1 cellular context compared by ENCODE assay signal in the genomic region with DNA sequence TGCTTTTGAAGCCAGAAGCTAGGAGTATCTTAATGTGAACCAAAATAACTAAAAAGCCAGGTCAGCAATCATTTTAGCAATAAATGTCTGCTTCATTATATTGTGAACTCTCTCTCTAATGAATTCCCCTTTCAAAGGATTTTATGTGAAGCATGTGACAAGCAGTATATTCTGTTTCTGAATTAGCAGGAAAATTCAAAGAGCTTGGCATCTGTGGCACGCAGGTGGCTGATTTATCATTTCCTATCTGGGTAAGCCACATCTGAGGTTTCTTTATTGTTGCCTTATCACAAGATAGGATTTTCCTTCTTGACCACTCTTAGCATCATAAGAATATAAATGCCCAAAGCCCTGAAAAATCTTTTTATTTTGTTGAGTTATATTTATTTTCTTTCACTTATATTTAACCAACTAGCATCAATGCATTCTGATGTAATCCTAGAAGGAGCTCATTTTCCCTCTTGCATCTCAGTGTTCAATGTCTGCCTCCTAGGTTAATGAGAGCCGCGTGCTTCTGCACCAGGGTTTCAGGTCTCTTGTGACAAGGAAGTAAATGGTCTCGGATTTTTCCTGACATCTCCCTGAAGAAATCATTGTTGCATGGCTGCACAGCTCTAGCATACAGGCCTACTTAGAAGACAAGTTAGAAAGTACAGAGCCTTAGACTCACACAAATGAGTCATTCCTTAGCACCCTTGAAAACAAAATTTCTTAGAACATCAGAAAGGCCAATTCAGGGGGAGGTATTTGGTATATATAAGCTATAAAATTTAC.
TF ChIP-seq lines count a peak whose summit lies in the region.

No MANE protein-coding gene starts in this region.

TF ChIP-seq in IMR-90, 13 proteins besides CTCF, POLR2A, EP300 and RAD21:
- TF ChIP-seq, protein P1, sequence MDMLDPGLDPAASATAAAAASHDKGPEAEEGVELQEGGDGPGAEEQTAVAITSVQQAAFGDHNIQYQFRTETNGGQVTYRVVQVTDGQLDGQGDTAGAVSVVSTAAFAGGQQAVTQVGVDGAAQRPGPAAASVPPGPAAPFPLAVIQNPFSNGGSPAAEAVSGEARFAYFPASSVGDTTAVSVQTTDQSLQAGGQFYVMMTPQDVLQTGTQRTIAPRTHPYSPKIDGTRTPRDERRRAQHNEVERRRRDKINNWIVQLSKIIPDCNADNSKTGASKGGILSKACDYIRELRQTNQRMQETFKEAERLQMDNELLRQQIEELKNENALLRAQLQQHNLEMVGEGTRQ (IDR thresholded peaks at IDR 0.05; ENCODE audit: low read depth, low read length): no peak
- TF ChIP-seq, protein P2, sequence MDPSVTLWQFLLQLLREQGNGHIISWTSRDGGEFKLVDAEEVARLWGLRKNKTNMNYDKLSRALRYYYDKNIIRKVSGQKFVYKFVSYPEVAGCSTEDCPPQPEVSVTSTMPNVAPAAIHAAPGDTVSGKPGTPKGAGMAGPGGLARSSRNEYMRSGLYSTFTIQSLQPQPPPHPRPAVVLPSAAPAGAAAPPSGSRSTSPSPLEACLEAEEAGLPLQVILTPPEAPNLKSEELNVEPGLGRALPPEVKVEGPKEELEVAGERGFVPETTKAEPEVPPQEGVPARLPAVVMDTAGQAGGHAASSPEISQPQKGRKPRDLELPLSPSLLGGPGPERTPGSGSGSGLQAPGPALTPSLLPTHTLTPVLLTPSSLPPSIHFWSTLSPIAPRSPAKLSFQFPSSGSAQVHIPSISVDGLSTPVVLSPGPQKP (IDR thresholded peaks at IDR 0.05; ENCODE audit: borderline replicate concordance, low read depth, low read length): no peak
- TF ChIP-seq CEBPB (IDR thresholded peaks at IDR 0.05; ENCODE audit: low read depth, low read length): no peak
- TF ChIP-seq MXI1 (IDR thresholded peaks at IDR 0.05; ENCODE audit: borderline replicate concordance, low read depth, low read length): no peak
- TF ChIP-seq FOS (IDR thresholded peaks at IDR 0.05; ENCODE audit: low read depth, low read length): no peak
- no peak for TF ChIP-seq RCOR1 (IDR thresholded peaks at IDR 0.05; ENCODE audit: insufficient replicate concordance, low read length)
- TF ChIP-seq MAFK (IDR thresholded peaks at IDR 0.05; ENCODE audit: low read depth, low read length): peak; percentile 42; the same call in 1 of the 2 replicates
- no peak for TF ChIP-seq SMC3 (IDR thresholded peaks at IDR 0.05; ENCODE audit: low read depth, low read length)
- no peak for TF ChIP-seq MAZ (IDR thresholded peaks at IDR 0.05; ENCODE audit: borderline replicate concordance, low read depth, low read length)
